30 cellular contexts compared by ENCODE assay signal in the genomic region with DNA sequence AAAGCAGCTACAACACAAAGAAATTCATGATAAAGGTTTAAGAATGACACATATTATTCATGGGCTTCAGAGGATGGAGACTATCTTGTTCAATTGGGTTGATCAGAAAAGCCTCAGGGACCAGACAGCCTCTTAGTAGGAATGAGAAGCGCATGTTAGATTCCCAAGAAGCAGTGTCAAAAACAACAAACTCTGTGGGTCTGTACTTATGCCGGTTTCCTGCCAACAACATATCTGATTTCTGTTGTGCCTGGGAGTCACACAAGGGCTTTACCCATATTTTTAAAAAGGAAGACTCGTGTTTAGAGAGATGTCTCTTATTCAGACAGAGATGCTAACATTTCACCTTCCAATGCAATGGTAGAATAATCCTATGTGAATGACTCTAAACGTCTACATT.
"Had no signal": no experiment of that assay in that cellular context is flagged by ENCODE, and none has a peak within 500 bp of the region (broad histone marks: within the 10 kb centered on the region; RNA-seq: fewer than 3 reads in every experiment).

No MANE protein-coding gene starts in this region.

- H3K27ac Mint-ChIP-seq: activated B cell treated with CpG ODN at 0.5 μM for 24 hours; activated CD8-positive, alpha-beta T cell treated with anti-CD3 and anti-CD28 coated beads for 36 hours; activated naive CD4-positive, alpha-beta T cell treated with anti-CD3 and anti-CD28 coated beads, Interleukin-2, amount 10 ng/mL, durations not matched to agents 7 days and 5 days; activated naive CD4-positive, alpha-beta T cell treated with anti-CD3 and anti-CD28 coated beads, Interleukin-2, amount 50 U/mL, for 72 hours; activated naive CD8-positive, alpha-beta T cell treated with anti-CD3 and anti-CD28 coated beads, Interleukin-2, amount 10 ng/mL, durations not matched to agents 7 days and 5 days; activated T-helper 1 cell treated with anti-CD3 and anti-CD28 coated beads, Interleukin-12 subunit alpha, Interleukin-12 subunit beta, Interleukin-2, Interleukin-4 antibody, amounts not matched to agents 30 ng/mL and 10 ng/mL and 1 ng/mL, durations not matched to agents 14 hours and 24 hours and 36 hours; activated T-helper 2 cell treated with anti-CD3 and anti-CD28 coated beads, Interferon-gamma antibody, Interleukin-2, Interleukin-4, amounts not matched to agents 10 μg/mL and 5 μg/mL and 100 μg/mL, durations not matched to agents 14 hours and 24 hours and 36 hours; dendritic cell treated with granulocyte-macrophage colony-stimulating factor and Interleukin-4, amounts not matched to agents 40 ng/mL and 50 ng/mL, for 4 days; endodermal cell; T-helper 17 cell; T-helper 2 cell treated with Interferon-gamma antibody and Interleukin-4, amounts not matched to agents 5 μg/mL and 100 μg/mL, for 36 hours had no signal

- H3K4me3 Mint-ChIP-seq: activated B cell treated with CpG ODN at 0.5 μM for 24 hours; activated CD8-positive, alpha-beta T cell treated with anti-CD3 and anti-CD28 coated beads for 36 hours; activated naive CD4-positive, alpha-beta T cell treated with anti-CD3 and anti-CD28 coated beads, Interleukin-2, amount 10 ng/mL, durations not matched to agents 7 days and 5 days; activated naive CD8-positive, alpha-beta T cell treated with anti-CD3 and anti-CD28 coated beads, Interleukin-2, amount 10 ng/mL, durations not matched to agents 7 days and 5 days; activated T-helper 1 cell treated with anti-CD3 and anti-CD28 coated beads, Interleukin-12 subunit alpha, Interleukin-12 subunit beta, Interleukin-2, Interleukin-4 antibody, amounts not matched to agents 30 ng/mL and 10 ng/mL and 1 ng/mL, durations not matched to agents 14 hours and 24 hours and 36 hours; dendritic cell treated with granulocyte-macrophage colony-stimulating factor and Interleukin-4, amounts not matched to agents 40 ng/mL and 50 ng/mL, for 4 days; endodermal cell; T-helper 17 cell; T-helper 2 cell treated with Interferon-gamma antibody and Interleukin-4, amounts not matched to agents 5 μg/mL and 100 μg/mL, for 36 hours had no signal

- H3K9me3 Mint-ChIP-seq: activated B cell treated with CpG ODN at 0.5 μM for 24 hours; activated naive CD8-positive, alpha-beta T cell treated with anti-CD3 and anti-CD28 coated beads, Interleukin-2, amount 10 ng/mL, durations not matched to agents 7 days and 5 days; dendritic cell treated with granulocyte-macrophage colony-stimulating factor and Interleukin-4, amounts not matched to agents 40 ng/mL and 50 ng/mL, for 4 days had no signal

- DNase-seq: activated B cell treated with CpG ODN at 0.5 μM for 24 hours; activated CD4-positive, alpha-beta T cell treated with anti-CD3 and anti-CD28 coated beads for 48 hours; activated CD4-positive, alpha-beta T cell treated with anti-CD3 and anti-CD28 coated beads, Interleukin-2, amount 50 U/mL, for 1 hour; activated CD4-positive, alpha-beta T cell treated with anti-CD3 and anti-CD28 coated beads, Interleukin-2, amount 50 U/mL, for 48 hours; activated CD8-positive, alpha-beta memory T cell treated with anti-CD3 and anti-CD28 coated beads for 24 hours; activated CD8-positive, alpha-beta T cell treated with anti-CD3 and anti-CD28 coated beads for 36 hours; activated effector memory CD4-positive, alpha-beta T cell treated with anti-CD3 and anti-CD28 coated beads, Interleukin-2, amount 50 U/mL, for 16 hours; activated naive CD4-positive, alpha-beta T cell; activated naive CD4-positive, alpha-beta T cell treated with anti-CD3 and anti-CD28 coated beads, Interleukin-2, amount 10 ng/mL, durations not matched to agents 7 days and 5 days; activated naive CD8-positive, alpha-beta T cell treated with anti-CD3 and anti-CD28 coated beads, Interleukin-2, amount 10 ng/mL, durations not matched to agents 7 days and 5 days; activated T-cell treated with anti-CD3 and anti-CD28 coated beads, Interleukin-2, amount 50 U/mL, for 48 hours; caudate nucleus; dorsolateral prefrontal cortex; effector memory CD4-positive, alpha-beta T cell; endodermal cell; foreskin melanocyte; head of caudate nucleus; T-helper 1 cell; T-helper 17 cell; T1000; WERI-Rb-1 had no signal

- ATAC-seq: activated CD4-positive, CD25-positive, alpha-beta regulatory T cell treated with anti-CD3 and anti-CD28 coated beads, Interleukin-2, amount 50 U/mL, for 24 hours; activated CD8-positive, alpha-beta T cell treated with anti-CD3 and anti-CD28 coated beads for 36 hours; activated naive CD4-positive, alpha-beta T cell treated with anti-CD3 and anti-CD28 coated beads, Interleukin-2, amount 50 U/mL, for 72 hours; esophagus mucosa; T-helper 17 cell had no signal

- H3K9me3 ChIP-seq: ascending aorta had no signal

- H3K27me3 ChIP-seq: ascending aorta, dorsolateral prefrontal cortex had no signal

- H3K27ac ChIP-seq: ascending aorta, coronary artery, dorsolateral prefrontal cortex, WERI-Rb-1 had no signal

- H3K36me3 Mint-ChIP-seq: activated naive CD4-positive, alpha-beta T cell treated with anti-CD3 and anti-CD28 coated beads, Interleukin-2, amount 10 ng/mL, durations not matched to agents 7 days and 5 days; activated naive CD4-positive, alpha-beta T cell treated with anti-CD3 and anti-CD28 coated beads, Interleukin-2, amount 50 U/mL, for 72 hours; activated naive CD8-positive, alpha-beta T cell treated with anti-CD3 and anti-CD28 coated beads, Interleukin-2, amount 10 ng/mL, durations not matched to agents 7 days and 5 days had no signal

- H3K4me1 Mint-ChIP-seq: activated B cell treated with CpG ODN at 0.5 μM for 24 hours; activated naive CD4-positive, alpha-beta T cell treated with anti-CD3 and anti-CD28 coated beads, Interleukin-2, amount 10 ng/mL, durations not matched to agents 7 days and 5 days; activated naive CD8-positive, alpha-beta T cell treated with anti-CD3 and anti-CD28 coated beads, Interleukin-2, amount 10 ng/mL, durations not matched to agents 7 days and 5 days; endodermal cell; T-helper 17 cell had no signal

- H3K36me3 ChIP-seq: ascending aorta, WERI-Rb-1 had no signal

- H3K4me1 ChIP-seq: ascending aorta had no signal

- H3K27me3 Mint-ChIP-seq: activated B cell treated with CpG ODN at 0.5 μM for 24 hours; activated CD8-positive, alpha-beta T cell treated with anti-CD3 and anti-CD28 coated beads for 36 hours; activated naive CD4-positive, alpha-beta T cell treated with anti-CD3 and anti-CD28 coated beads, Interleukin-2, amount 10 ng/mL, durations not matched to agents 7 days and 5 days; dendritic cell treated with granulocyte-macrophage colony-stimulating factor and Interleukin-4, amounts not matched to agents 40 ng/mL and 50 ng/mL, for 4 days; T-helper 17 cell had no signal

- H3K4me3 ChIP-seq: ascending aorta, coronary artery, dorsolateral prefrontal cortex had no signal
